ENCODE assay signal across 17 cellular contexts in the genomic region with DNA sequence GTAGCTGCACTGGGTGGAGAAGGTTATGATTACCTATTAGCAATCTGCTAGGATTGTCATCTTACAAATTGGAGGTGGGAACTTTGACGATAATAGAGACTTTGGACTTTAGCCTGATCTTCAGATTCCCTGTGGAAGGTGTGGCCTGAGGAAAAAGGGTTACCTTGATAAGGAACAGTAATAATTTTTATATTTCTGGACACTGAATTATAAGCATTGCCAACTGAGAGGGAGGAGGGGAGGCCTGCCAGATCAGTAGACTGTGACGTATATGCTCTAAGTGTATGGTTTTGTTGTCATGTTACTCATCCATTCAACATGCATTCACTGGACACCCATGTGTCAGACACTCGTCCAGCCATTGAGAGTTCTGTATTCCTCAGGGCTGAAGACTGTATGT.
"Had no signal": no experiment of that assay in that cellular context is flagged by ENCODE, and none has a peak within 500 bp of the region (broad histone marks: within the 10 kb centered on the region; RNA-seq: fewer than 3 reads in every experiment).

No MANE protein-coding gene starts in this region.

- H3K4me1 ChIP-seq: ascending aorta, thyroid gland had no signal

- ATAC-seq: activated CD4-positive, alpha-beta T cell treated with anti-CD3 and anti-CD28 coated beads for 36 hours; activated CD8-positive, alpha-beta T cell treated with anti-CD3 and anti-CD28 coated beads for 36 hours; activated T-cell treated with anti-CD3 and anti-CD28 coated beads, Interleukin-2, amount 50 U/mL, for 72 hours; esophagus mucosa had no signal

- FAIRE-seq: keratinocyte had no signal

- H3K27ac ChIP-seq: ascending aorta, coronary artery, heart left ventricle, left ventricle myocardium inferior, neutrophil, thyroid gland, WERI-Rb-1 had no signal

- H3K27me3 ChIP-seq: ascending aorta, heart left ventricle, neutrophil, thyroid gland had no signal

- H3K4me3 ChIP-seq: ascending aorta, coronary artery, heart left ventricle, left ventricle myocardium inferior, skin epidermis, thyroid gland had no signal

- DNase-seq: activated CD4-positive, alpha-beta T cell treated with anti-CD3 and anti-CD28 coated beads for 36 hours; activated CD8-positive, alpha-beta memory T cell treated with anti-CD3 and anti-CD28 coated beads, Interleukin-2, amount 50 U/mL, for 4 hours; activated CD8-positive, alpha-beta T cell treated with anti-CD3 and anti-CD28 coated beads for 36 hours; activated gamma-delta T cell treated with Interleukin-2 at 50 U/mL for 16 hours; activated naive CD8-positive, alpha-beta T cell treated with anti-CD3 and anti-CD28 coated beads for 36 hours; activated T-cell treated with anti-CD3 and anti-CD28 coated beads, Interleukin-2, amount 50 U/mL, for 72 hours; foreskin melanocyte; heart left ventricle; left ventricle myocardium inferior; thyroid gland; WERI-Rb-1 had no signal

- H3K36me3 ChIP-seq: ascending aorta, heart left ventricle, left ventricle myocardium inferior, neutrophil, thyroid gland, WERI-Rb-1 had no signal

- H3K9me3 ChIP-seq: ascending aorta, heart left ventricle, left ventricle myocardium inferior, neutrophil, thyroid gland had no signal
